In the genomic region with DNA sequence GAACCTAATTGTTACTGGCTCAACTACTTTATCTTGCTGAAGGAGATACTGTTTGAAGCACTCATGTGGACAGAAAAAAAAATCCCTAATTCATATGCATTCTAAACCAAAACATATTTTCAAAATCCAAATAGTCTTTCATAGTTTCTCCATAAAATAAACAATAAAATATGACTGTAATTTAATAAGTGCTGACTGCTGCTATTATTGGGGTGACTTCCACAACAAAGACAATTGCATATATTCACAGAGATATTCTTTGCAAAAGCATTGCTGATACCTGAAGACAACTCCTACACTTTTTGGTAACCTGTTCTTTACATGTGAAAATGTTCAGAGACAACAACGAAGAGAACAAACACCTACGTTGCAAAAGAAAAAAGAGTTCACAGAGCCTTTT, we compare ENCODE assay signal across 22 cellular contexts.
DNase-seq lines count a peak whose midpoint lies in the region; ATAC-seq, FAIRE-seq and TF ChIP-seq lines count a peak whose summit lies in the region.
"Had no signal": no experiment of that assay in that cellular context is flagged by ENCODE, and none has a peak within 500 bp of the region (broad histone marks: within the 10 kb centered on the region; RNA-seq: fewer than 3 reads in every experiment).

No MANE protein-coding gene starts in this region.

- H4K5ac ChIP-seq in IMR-90 (ENCODE audit: low read depth, low read length), result no peak overlapping the region

- peaks cover 13% of the 10 kb centered on the region for H3K4me1 Mint-ChIP-seq in neural progenitor cell
- H3K4me1 Mint-ChIP-seq: B cell had no signal

- no peaks in the 10 kb centered on the region for H3K9me3 ChIP-seq in A549
- H3K9me3 ChIP-seq in IMR-90 (ENCODE audit: control insufficient read depth, insufficient read depth, low read length), result no peaks in the 10 kb centered on the region
- H3K9me3 ChIP-seq in neural progenitor cell (ENCODE audit: low read depth), result no peaks in the 10 kb centered on the region
- H3K9me3 ChIP-seq in effector memory CD4-positive, alpha-beta T cell (ENCODE audit: control insufficient read depth, low read length), result no peaks in the 10 kb centered on the region
- no peaks in the 10 kb centered on the region for H3K9me3 ChIP-seq in osteoblast (ENCODE audit: low read depth, low read length)

- H3K56ac ChIP-seq in IMR-90 (ENCODE audit: extremely low read depth, insufficient read depth, low read length), result no peak overlapping the region

- H3K79me2 ChIP-seq in neural progenitor cell (ENCODE audit: low read depth), result no peaks in the 10 kb centered on the region
- no peaks in the 10 kb centered on the region for H3K79me2 ChIP-seq in osteoblast (ENCODE audit: insufficient read depth, low read length)

- H3K9ac ChIP-seq in IMR-90 (ENCODE audit: low read depth, low read length) (no peak overlapping the region), neural progenitor cell (no peak overlapping the region)
- H3K9ac ChIP-seq: BLaER1 treated with 17β-estradiol and CSF1 and Interleukin-3, amounts not matched to agents 10 nM and 100 nM had no signal

- H3K79me1 ChIP-seq in IMR-90 (ENCODE audit: low read depth in 1 of 2, low read length in 2 of 2), result no peaks in the 10 kb centered on the region

- no peaks in the 10 kb centered on the region for H3K27me3 Mint-ChIP-seq in neural progenitor cell (ENCODE audit: insufficient read depth, low read depth)

- TF ChIP-seq RAD21 in A549 (conservative IDR thresholded peaks at IDR 0.05 in 1 of 2, IDR thresholded peaks at IDR 0.05 in 1 of 2) (no peak), IMR-90 (IDR thresholded peaks at IDR 0.05; ENCODE audit: low read length) (no peak)

- H2BK15ac ChIP-seq in IMR-90 (ENCODE audit: low read depth, low read length), result no peak overlapping the region

- no peak overlapping the region for H2AK5ac ChIP-seq in IMR-90 (ENCODE audit: low read depth, low read length)

- H3K4me3 Mint-ChIP-seq in neural progenitor cell, result no peak overlapping the region
- H3K4me3 Mint-ChIP-seq: B cell; CD4-positive, alpha-beta T cell; CD8-positive, alpha-beta T cell had no signal

- TF ChIP-seq CTCF in A549 (IDR thresholded peaks at IDR 0.05) (no peak), IMR-90 (conservative IDR thresholded peaks at IDR 0.05; ENCODE audit: low read depth, low read length) (no peak), neural progenitor cell (IDR thresholded peaks at IDR 0.05) (no peak), osteoblast (IDR thresholded peaks at IDR 0.05; ENCODE audit: extremely low read depth, low read depth, low read length) (no peak)

- H4K20me1 ChIP-seq in IMR-90 (ENCODE audit: insufficient read depth, low read length), result no peaks in the 10 kb centered on the region
- H4K20me1 ChIP-seq in neural progenitor cell (ENCODE audit: low read depth), result no peaks in the 10 kb centered on the region
- H4K20me1 ChIP-seq in osteoblast (ENCODE audit: insufficient read depth, low read length), result no peaks in the 10 kb centered on the region
- H4K20me1 ChIP-seq: BLaER1 treated with 17β-estradiol and CSF1 and Interleukin-3, amounts not matched to agents 10 nM and 100 nM had no signal

- CTCF ChIA-PET in A549 (lab: Yijun Ruan, JAX), result no interaction called here
- CTCF ChIA-PET in IMR-90 (lab: Yijun Ruan, JAX), result no interaction called here

- no peak overlapping the region for H2AK9ac ChIP-seq in IMR-90 (replicated peaks; ENCODE audit: low read depth, low read length, poor library complexity)

- intact Hi-C loops in IMR-90 (cut with micrococcal nuclease), result no loop called here

- no peak overlapping the region for H2BK5ac ChIP-seq in IMR-90 (ENCODE audit: low read depth, low read length, poor library complexity, severe bottlenecking)

- no peak for DNase-seq in A549 (ENCODE audit: low read depth in 1 of 2, low spot score in 1 of 2)
- no peak for DNase-seq in IMR-90
- DNase-seq in neural progenitor cell (ENCODE audit: low spot score), result no peak
- no peak for DNase-seq in effector memory CD4-positive, alpha-beta T cell
- DNase-seq in osteoblast (ENCODE audit: insufficient read length, low spot score, missing footprints), result no peak
- no peak for DNase-seq in NCI-H2196 (lab: John Stamatoyannopoulos, UW; ENCODE audit: unreplicated experiment)
- DNase-seq: 8988T; AML-193; Caco-2; Calu3; CD4-positive, alpha-beta T cell; CD8-positive, alpha-beta T cell; DMS79 treated with DMSO at 0.1 percent for 48 hours; GF-D8 had no signal

- TF ChIP-seq POLR2A in A549 (IDR thresholded peaks at IDR 0.05; ENCODE audit: low read length) (no peak), IMR-90 (IDR thresholded peaks at IDR 0.05; ENCODE audit: low read depth, low read length) (no peak)

- H3K18ac ChIP-seq in IMR-90 (ENCODE audit: low read depth, low read length), result no peak overlapping the region

- H3F3A ChIP-seq in neural progenitor cell (ENCODE audit: low read depth), result no peaks in the 10 kb centered on the region

- POLR2A ChIA-PET in A549 (lab: Yijun Ruan, JAX), result no interaction called here
- POLR2A ChIA-PET in IMR-90 (lab: Charles Lee; ENCODE audit: unreplicated experiment), result no interaction called here

- H3K4me1 ChIP-seq in A549 (no peaks in the 10 kb centered on the region), IMR-90 (ENCODE audit: control insufficient read depth, insufficient read depth, low read length) (peaks cover 2% of the 10 kb centered on the region; the same call in 1 of the 2 replicates), neural progenitor cell (peaks cover 4% of the 10 kb centered on the region), osteoblast (ENCODE audit: insufficient read depth, low read length) (peaks cover 2% of the 10 kb centered on the region)
- no peaks in the 10 kb centered on the region for H3K4me1 ChIP-seq in effector memory CD4-positive, alpha-beta T cell (ENCODE audit: control insufficient read depth, insufficient read depth, low read length, poor library complexity, severe bottlenecking)
- H3K4me1 ChIP-seq: BLaER1 treated with 17β-estradiol and CSF1 and Interleukin-3, amounts not matched to agents 10 nM and 100 nM; Caco-2 had no signal

- H3K14ac ChIP-seq in IMR-90 (replicated peaks; ENCODE audit: low read depth, low read length), result no peak overlapping the region

- no peaks in the 10 kb centered on the region for H3K9me3 Mint-ChIP-seq in neural progenitor cell
- H3K9me3 Mint-ChIP-seq: CD4-positive, alpha-beta T cell; CD8-positive, alpha-beta T cell had no signal

- H3K27ac Mint-ChIP-seq in neural progenitor cell, result no peak overlapping the region
- H3K27ac Mint-ChIP-seq: B cell; CD4-positive, alpha-beta T cell; CD8-positive, alpha-beta T cell had no signal

- no peaks in the 10 kb centered on the region for H3K36me3 Mint-ChIP-seq in neural progenitor cell
- H3K36me3 Mint-ChIP-seq: CD8-positive, alpha-beta T cell had no signal

- FAIRE-seq in A549 (lab: Jason Lieb, UNC), result no peak
- FAIRE-seq: A204.1, D721Med, G401.6, GM12891, GM19239 had no signal

- H2BK120ac ChIP-seq in IMR-90 (ENCODE audit: low read depth, low read length), result no peak overlapping the region

- H3K4me3 ChIP-seq in A549 (no peak overlapping the region), IMR-90 (ENCODE audit: insufficient read depth, low read depth, low read length) (no peak overlapping the region), neural progenitor cell (no peak overlapping the region), osteoblast (ENCODE audit: insufficient read depth, low read length) (no peak overlapping the region)
- no peak overlapping the region for H3K4me3 ChIP-seq in effector memory CD4-positive, alpha-beta T cell (ENCODE audit: insufficient read depth, low read depth, low read length, poor library complexity, severe bottlenecking)
- H3K4me3 ChIP-seq: BLaER1 treated with 17β-estradiol and CSF1 and Interleukin-3, amounts not matched to agents 10 nM and 100 nM had no signal

- H3K23ac ChIP-seq in IMR-90 (ENCODE audit: low read depth, low read length), result no peak overlapping the region

- H3K27me3 ChIP-seq in IMR-90 (ENCODE audit: control insufficient read depth, insufficient read depth, low read length) (no peaks in the 10 kb centered on the region), neural progenitor cell (no peaks in the 10 kb centered on the region), osteoblast (ENCODE audit: insufficient read depth, low read length) (no peaks in the 10 kb centered on the region)
- no peaks in the 10 kb centered on the region for H3K27me3 ChIP-seq in effector memory CD4-positive, alpha-beta T cell (replicated peaks; ENCODE audit: control insufficient read depth, insufficient read depth, low read length, poor library complexity, severe bottlenecking)
- H3K27me3 ChIP-seq: BLaER1 treated with 17β-estradiol and CSF1 and Interleukin-3, amounts not matched to agents 10 nM and 100 nM had no signal

- no peak overlapping the region for H4K8ac ChIP-seq in IMR-90 (ENCODE audit: low read depth in 2 of 2, low read length in 2 of 2)

- no TSS peak for BruUV-seq in IMR-90 (replicated peaks; lab: Mats Ljungman, UMichigan)

- 4% methylated on average over 2 of the region's 2 CpGs for WGBS in A549 (ENCODE audit: missing lambda C conversion rate)
- WGBS in IMR-90 (ENCODE audit: extremely low coverage in 2 of 2, insufficient read length in 1 of 2), 2 experiments, result no CpG with 5 or more reads among the region's 2 CpGs

- no peak overlapping the region for H2BK20ac ChIP-seq in IMR-90 (ENCODE audit: low read depth, low read length)

- no peak overlapping the region for H3K27ac ChIP-seq in A549
- H3K27ac ChIP-seq in IMR-90 (ENCODE audit: insufficient read depth, low read length), result no peak overlapping the region
- H3K27ac ChIP-seq in neural progenitor cell, result no peak overlapping the region
- H3K27ac ChIP-seq in effector memory CD4-positive, alpha-beta T cell (ENCODE audit: insufficient read depth, low read length, poor library complexity, severe bottlenecking), result no peak overlapping the region
- no peak overlapping the region for H3K27ac ChIP-seq in osteoblast (ENCODE audit: low read depth, low read length)
- H3K27ac ChIP-seq: BLaER1 treated with 17β-estradiol and CSF1 and Interleukin-3, amounts not matched to agents 10 nM and 100 nM; C4-2B had no signal

- no peak overlapping the region for H4K91ac ChIP-seq in IMR-90 (ENCODE audit: insufficient read depth, low read depth, low read length)

- ATAC-seq in A549 (no peak), IMR-90 (ENCODE audit: low read depth) (no peak)
- ATAC-seq: CD8-positive, alpha-beta T cell had no signal

- no peak overlapping the region for H2AFZ ChIP-seq in IMR-90 (replicated peaks; ENCODE audit: low read length, poor library complexity)
- peak overlapping the region; percentile 21 for H2AFZ ChIP-seq in neural progenitor cell (replicated peaks)
- H2AFZ ChIP-seq in osteoblast (ENCODE audit: low read length), result no peak overlapping the region

- in situ Hi-C loops in IMR-90 (cut with MboI; ENCODE audit: low sequenced_read_pairs), result no loop called here

- no peak overlapping the region for H3K4me2 ChIP-seq in A549
- H3K4me2 ChIP-seq in IMR-90 (ENCODE audit: low read depth, low read length), result no peak overlapping the region
- no peak overlapping the region for H3K4me2 ChIP-seq in neural progenitor cell
- H3K4me2 ChIP-seq in osteoblast (ENCODE audit: insufficient read depth, low read length), result no peak overlapping the region
- H3K4me2 ChIP-seq: BLaER1 treated with 17β-estradiol and CSF1 and Interleukin-3, amounts not matched to agents 10 nM and 100 nM had no signal

- TF ChIP-seq EP300 in A549 (IDR thresholded peaks at IDR 0.05), result no peak

- H3K4ac ChIP-seq in IMR-90 (ENCODE audit: low read depth, low read length), result no peak overlapping the region

- no peaks in the 10 kb centered on the region for H3K9me1 ChIP-seq in IMR-90 (ENCODE audit: insufficient read depth, low read length)

- dilution Hi-C loops in IMR-90 (cut with HindIII; ENCODE audit: low sequenced_read_pairs, unreplicated experiment), result no loop called here

- H3K36me3 ChIP-seq in IMR-90 (ENCODE audit: control insufficient read depth, insufficient read depth, low read length) (no peaks in the 10 kb centered on the region), neural progenitor cell (no peaks in the 10 kb centered on the region), osteoblast (ENCODE audit: insufficient read depth, low read length) (no peaks in the 10 kb centered on the region)
- H3K36me3 ChIP-seq in effector memory CD4-positive, alpha-beta T cell (ENCODE audit: control insufficient read depth, insufficient read depth, low read length), result no peaks in the 10 kb centered on the region
- H3K36me3 ChIP-seq: BLaER1 treated with 17β-estradiol and CSF1 and Interleukin-3, amounts not matched to agents 10 nM and 100 nM had no signal
